ENCODE assay signal across 8 cellular contexts in the genomic region with DNA sequence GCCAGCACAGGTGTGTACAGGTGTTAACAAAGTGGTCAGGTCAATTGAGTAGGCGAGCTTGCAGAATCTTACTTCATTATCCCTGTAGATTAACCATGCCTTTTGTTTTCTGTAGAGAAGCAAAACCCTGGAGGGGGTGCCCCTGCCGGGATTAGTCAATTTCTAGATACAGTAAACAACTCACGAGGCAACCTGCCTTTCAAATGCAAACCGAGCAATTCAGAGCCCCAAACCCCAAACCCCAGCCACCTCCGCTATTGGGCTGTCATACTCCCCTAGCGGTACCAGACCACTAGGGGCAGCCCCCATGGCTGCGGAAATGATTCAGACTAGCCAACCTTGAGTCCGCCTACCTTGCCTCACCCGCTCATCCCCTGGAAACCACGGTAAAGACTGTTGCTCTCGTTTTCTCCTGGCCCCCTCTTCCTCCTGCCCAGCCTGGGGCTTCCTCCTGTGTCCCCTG.
DNase-seq lines count a peak whose midpoint lies in the region; ATAC-seq and TF ChIP-seq lines count a peak whose summit lies in the region.

No MANE protein-coding gene starts in this region.

- TF ChIP-seq POLR2A in breast epithelium (IDR thresholded peaks at IDR 0.05) = no peak

- TF ChIP-seq CTCF in WERI-Rb-1 (IDR thresholded peaks at IDR 0.05; ENCODE audit: low read depth, low read length) (0 out of 2 replicates have a peak, but pooled peaks have one; percentile 10), epithelial cell of proximal tubule (conservative IDR thresholded peaks at IDR 0.05; ENCODE audit: low read depth, low read length) (peak; percentile 7), breast epithelium (IDR thresholded peaks at IDR 0.05) (no peak)

- no peaks in the 10 kb centered on the region for H3K9me3 ChIP-seq in WERI-Rb-1 (ENCODE audit: severe bottlenecking)
- no peaks in the 10 kb centered on the region for H3K9me3 ChIP-seq in breast epithelium

- H3K27me3 ChIP-seq in WERI-Rb-1 (ENCODE audit: insufficient read depth, low read depth, severe bottlenecking) = peaks cover 2% of the 10 kb centered on the region
- H3K27me3 ChIP-seq in breast epithelium = no peaks in the 10 kb centered on the region

- intact Hi-C loops in breast epithelium (cut with DNase I; ENCODE audit: low total_unique reads) = no loop called here

- no peak overlapping the region for H3K27ac ChIP-seq in WERI-Rb-1
- H3K27ac ChIP-seq in breast epithelium = no peak overlapping the region

- H3K36me3 Mint-ChIP-seq in stimulated activated effector memory CD8-positive, alpha-beta T cell treated with anti-CD3 and anti-CD28 coated beads, Interleukin-12 subunit alpha, Interleukin-12 subunit beta, amount 100 ng/mL, for 72 hours = peaks cover 8% of the 10 kb centered on the region

- ATAC-seq in GM18868 (IDR thresholded peaks at IDR 0.05; ENCODE audit: unreplicated experiment) (peak; percentile 99), HG02885 (IDR thresholded peaks at IDR 0.05; ENCODE audit: poor library complexity, unreplicated experiment) (peak; percentile 99)
- ATAC-seq in stimulated activated effector memory CD8-positive, alpha-beta T cell treated with anti-CD3 and anti-CD28 coated beads, Interleukin-12 subunit alpha, Interleukin-12 subunit beta, amount 100 ng/mL, for 72 hours = peak; percentile 99

- H3K4me1 ChIP-seq in breast epithelium = peaks cover 0 to 6% of the 10 kb centered on the region in 2 donors

- no peaks in the 10 kb centered on the region for H3K36me3 ChIP-seq in WERI-Rb-1
- no peaks in the 10 kb centered on the region for H3K36me3 ChIP-seq in breast epithelium

- DNase-seq in WERI-Rb-1 (no peak), epithelial cell of proximal tubule (ENCODE audit: low read depth) (no peak), NCI-H2171 (lab: John Stamatoyannopoulos, UW) (no peak), breast epithelium (ENCODE audit: low spot score in 2 of 2) (no peak), NCI-H1048 (lab: John Stamatoyannopoulos, UW) (no peak)
- peak; percentile 68 to 93 for DNase-seq in stimulated activated effector memory CD8-positive, alpha-beta T cell treated with anti-CD3 and anti-CD28 coated beads, Interleukin-12 subunit alpha, Interleukin-12 subunit beta, amount 100 ng/mL, for 72 hours (ENCODE audit: low spot score in 2 of 2)

- H3K27ac Mint-ChIP-seq in stimulated activated effector memory CD8-positive, alpha-beta T cell treated with anti-CD3 and anti-CD28 coated beads, Interleukin-12 subunit alpha, Interleukin-12 subunit beta, amount 100 ng/mL, for 72 hours = peak overlapping the region; percentile 86

- H3K9me3 Mint-ChIP-seq in stimulated activated effector memory CD8-positive, alpha-beta T cell treated with anti-CD3 and anti-CD28 coated beads, Interleukin-12 subunit alpha, Interleukin-12 subunit beta, amount 100 ng/mL, for 72 hours = no peaks in the 10 kb centered on the region

- H3K4me1 Mint-ChIP-seq in stimulated activated effector memory CD8-positive, alpha-beta T cell treated with anti-CD3 and anti-CD28 coated beads, Interleukin-12 subunit alpha, Interleukin-12 subunit beta, amount 100 ng/mL, for 72 hours = peaks cover 32% of the 10 kb centered on the region

- no peak overlapping the region for H3K4me3 ChIP-seq in WERI-Rb-1 (ENCODE audit: low read depth, low read length)
- no peak overlapping the region for H3K4me3 ChIP-seq in epithelial cell of proximal tubule (ENCODE audit: low read depth, low read length)
- no peak overlapping the region for H3K4me3 ChIP-seq in breast epithelium

- H3K4me3 Mint-ChIP-seq in stimulated activated effector memory CD8-positive, alpha-beta T cell treated with anti-CD3 and anti-CD28 coated beads, Interleukin-12 subunit alpha, Interleukin-12 subunit beta, amount 100 ng/mL, for 72 hours = peak overlapping the region; percentile 44

Comparison
In these comparisons a context has a peak if more than half of its experiments do, and no peak if none do; other contexts are left out.
1. DNase-seq: peak in stimulated activated effector memory CD8-positive, alpha-beta T cell treated with anti-CD3 and anti-CD28 coated beads, Interleukin-12 subunit alpha, Interleukin-12 subunit beta, amount 100 ng/mL, for 72 hours (2 of 2); none in WERI-Rb-1 (single experiment), epithelial cell of proximal tubule (single experiment), NCI-H2171 (single experiment), breast epithelium (0 of 2) and NCI-H1048 (single experiment).
2. CTCF ChIP-seq: peak in WERI-Rb-1 (single experiment) and epithelial cell of proximal tubule (single experiment); none in breast epithelium (0 of 3).
3. Peak in every context shown above with its lines, with median percentiles within 50 percentile points of each other: ATAC-seq.